In the genomic region with DNA sequence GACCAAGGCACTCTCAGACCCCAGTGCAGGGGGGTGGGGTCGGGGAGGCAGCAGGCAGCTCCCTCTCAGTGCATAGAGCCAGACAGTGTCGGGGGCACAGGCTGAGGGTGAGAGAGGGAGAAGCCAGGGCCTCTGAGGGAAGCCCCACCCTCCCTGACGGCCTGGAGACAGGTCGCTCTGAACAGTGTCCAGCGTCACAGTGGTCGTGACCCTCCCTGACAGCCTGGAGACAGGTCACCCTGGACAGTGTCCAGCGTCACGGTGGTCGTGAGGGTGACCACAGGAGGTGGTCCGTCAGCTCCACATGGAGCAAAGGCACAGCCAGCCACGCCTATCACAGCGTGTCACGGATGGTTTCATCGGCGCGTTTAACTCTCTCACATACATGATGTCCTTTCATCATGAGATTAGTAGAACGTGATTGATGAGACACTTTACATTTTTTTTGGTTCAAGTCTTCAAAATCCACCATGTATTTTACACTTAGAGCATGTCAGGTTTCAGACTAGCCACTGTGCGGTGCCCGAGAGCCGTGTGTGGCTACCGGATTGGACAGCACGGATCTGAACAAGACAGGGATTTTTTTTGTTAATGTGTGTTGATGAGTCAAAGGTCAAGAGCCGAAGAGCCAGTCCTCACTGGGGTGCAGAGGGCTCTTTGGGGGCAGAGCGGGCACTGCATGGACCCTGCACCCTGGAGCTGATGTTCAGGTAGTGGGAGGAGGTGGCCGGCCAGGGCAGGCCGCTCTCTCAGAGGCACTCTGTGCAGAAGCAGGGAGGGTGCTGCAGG, we compare ENCODE assay signal across 8 cellular contexts. TPM values are rescaled to one million over a fixed set of nuclear protein-coding genes. Genes with fewer than 3 reads are reported as not detected.
A peak's percentile ranks its signal among the peaks of the same experiment; 100 is the strongest.
DNase-seq lines count a peak whose midpoint lies in the region; ATAC-seq, FAIRE-seq and TF ChIP-seq lines count a peak whose summit lies in the region.

No MANE protein-coding gene starts in this region.

- ATAC-seq in GM18873 (IDR thresholded peaks at IDR 0.05; ENCODE audit: low FRiP score, unreplicated experiment), result no peak
- no peak for ATAC-seq in stimulated activated naive B cell treated with anti-CD40 and anti-IgM and Interleukin-4, amounts not matched to agents 10 μg/mL and 1 μg/mL and 100 μg/mL, for 72 hours (replicated peaks)

- peaks cover 68% of the 10 kb centered on the region for H3K4me1 Mint-ChIP-seq in CD14-positive monocyte
- H3K4me1 Mint-ChIP-seq in stimulated activated naive B cell treated with anti-CD40 and anti-IgM and Interleukin-4, amounts not matched to agents 10 μg/mL and 1 μg/mL and 100 μg/mL, for 72 hours, result peaks cover 10 to 11% of the 10 kb centered on the region in 2 donors
- no peaks in the 10 kb centered on the region for H3K4me1 Mint-ChIP-seq in T-helper 2 cell treated with Interferon-gamma antibody and Interleukin-4, amounts not matched to agents 5 μg/mL and 100 μg/mL, for 36 hours (ENCODE audit: low read depth)

- intact Hi-C loops in CD14-positive monocyte (cut with micrococcal nuclease), result no loop called here

- peak; percentile 41 for TF ChIP-seq CTCF in CD14-positive monocyte (IDR thresholded peaks at IDR 0.05)

- H3K36me3 Mint-ChIP-seq in CD14-positive monocyte, result no peaks in the 10 kb centered on the region
- no peaks in the 10 kb centered on the region for H3K36me3 Mint-ChIP-seq in stimulated activated naive B cell treated with anti-CD40 and anti-IgM and Interleukin-4, amounts not matched to agents 10 μg/mL and 1 μg/mL and 100 μg/mL, for 72 hours
- no peaks in the 10 kb centered on the region for H3K36me3 Mint-ChIP-seq in T-helper 2 cell treated with Interferon-gamma antibody and Interleukin-4, amounts not matched to agents 5 μg/mL and 100 μg/mL, for 36 hours (ENCODE audit: low read depth)

- H3K4me3 Mint-ChIP-seq in CD14-positive monocyte, result peak overlapping the region in 1 of 2 donors; percentile 37
- H3K4me3 Mint-ChIP-seq in stimulated activated naive B cell treated with anti-CD40 and anti-IgM and Interleukin-4, amounts not matched to agents 10 μg/mL and 1 μg/mL and 100 μg/mL, for 72 hours, result no peak overlapping the region
- H3K4me3 Mint-ChIP-seq in T-helper 2 cell treated with Interferon-gamma antibody and Interleukin-4, amounts not matched to agents 5 μg/mL and 100 μg/mL, for 36 hours, result no peak overlapping the region

- H3K9me3 Mint-ChIP-seq in CD14-positive monocyte, result no peaks in the 10 kb centered on the region
- no peaks in the 10 kb centered on the region for H3K9me3 Mint-ChIP-seq in stimulated activated naive B cell treated with anti-CD40 and anti-IgM and Interleukin-4, amounts not matched to agents 10 μg/mL and 1 μg/mL and 100 μg/mL, for 72 hours
- no peaks in the 10 kb centered on the region for H3K9me3 Mint-ChIP-seq in T-helper 2 cell treated with Interferon-gamma antibody and Interleukin-4, amounts not matched to agents 5 μg/mL and 100 μg/mL, for 36 hours

- DNase-seq in CD14-positive monocyte (ENCODE audit: low spot score), result peak; percentile 48
- peak; percentile 67 for DNase-seq in MV-4-11 (lab: John Stamatoyannopoulos, UW)
- DNase-seq in astrocyte of the hippocampus (ENCODE audit: low read depth, low spot score), result peak; percentile 76
- DNase-seq in substantia nigra (lab: John Stamatoyannopoulos, UW), result peak in 41 of 49 donors; percentile 11 to 75 (median 50)
- no peak for DNase-seq in stimulated activated naive B cell treated with anti-CD40 and anti-IgM and Interleukin-4, amounts not matched to agents 10 μg/mL and 1 μg/mL and 100 μg/mL, for 72 hours
- DNase-seq in T-helper 2 cell treated with Interferon-gamma antibody and Interleukin-4, amounts not matched to agents 5 μg/mL and 100 μg/mL, for 36 hours (ENCODE audit: low spot score), result no peak

- H3K27me3 Mint-ChIP-seq in CD14-positive monocyte (ENCODE audit: low read depth in 3 of 3), result peaks cover 0 to 6% (median 3%) of the 10 kb centered on the region in 3 donors
- H3K27me3 Mint-ChIP-seq in stimulated activated naive B cell treated with anti-CD40 and anti-IgM and Interleukin-4, amounts not matched to agents 10 μg/mL and 1 μg/mL and 100 μg/mL, for 72 hours, result peaks cover 5 to 8% of the 10 kb centered on the region in 2 donors
- H3K27me3 Mint-ChIP-seq in T-helper 2 cell treated with Interferon-gamma antibody and Interleukin-4, amounts not matched to agents 5 μg/mL and 100 μg/mL, for 36 hours (ENCODE audit: low read depth), result peaks cover 6% of the 10 kb centered on the region

- peak; percentile 61 for FAIRE-seq in islet of Langerhans (lab: Jason Lieb, UNC)

- H3K27ac ChIP-seq in substantia nigra (ENCODE audit: low read depth, low read length, poor library complexity, severe bottlenecking), result peak overlapping the region; percentile 59

- H3K27ac Mint-ChIP-seq in CD14-positive monocyte, result peak overlapping the region in 4 of 7 donors; percentile 12 to 76 (median 47)
- no peak overlapping the region for H3K27ac Mint-ChIP-seq in stimulated activated naive B cell treated with anti-CD40 and anti-IgM and Interleukin-4, amounts not matched to agents 10 μg/mL and 1 μg/mL and 100 μg/mL, for 72 hours
- no peak overlapping the region for H3K27ac Mint-ChIP-seq in T-helper 2 cell treated with Interferon-gamma antibody and Interleukin-4, amounts not matched to agents 5 μg/mL and 100 μg/mL, for 36 hours

RNA-seq across cellular contexts. Expression of a gene that starts 23.9 kb away (rescaled TPM):
- polyA plus RNA-seq in CD14-positive monocyte, result under 1 TPM in 1 of 2 donors, not detected in 1; 0.05 TPM

RNA-seq across cellular contexts. Expression of a gene that starts 39.1 kb away (rescaled TPM):
- polyA plus RNA-seq in CD14-positive monocyte, result 10 to 100 TPM; 34.5 to 39.3 TPM

RNA-seq across cellular contexts. Expression of a gene that starts 54.2 kb away (rescaled TPM):
- 1 to 10 TPM; 2.7 to 8.7 TPM for polyA plus RNA-seq in CD14-positive monocyte

RNA-seq across cellular contexts. Expression of a gene that starts 56.8 kb away (rescaled TPM):
- polyA plus RNA-seq in CD14-positive monocyte, result under 1 TPM in 1 of 2 donors, not detected in 1; 0.18 TPM

Comparison
In these comparisons a context has a peak if more than half of its experiments do, and no peak if none do; other contexts are left out.
1. DNase-seq: peak in CD14-positive monocyte (single experiment), MV-4-11 (single experiment), astrocyte of the hippocampus (single experiment) and substantia nigra (41 of 49); none in stimulated activated naive B cell treated with anti-CD40 and anti-IgM and Interleukin-4, amounts not matched to agents 10 μg/mL and 1 μg/mL and 100 μg/mL, for 72 hours (single experiment) and T-helper 2 cell treated with Interferon-gamma antibody and Interleukin-4, amounts not matched to agents 5 μg/mL and 100 μg/mL, for 36 hours (single experiment).
2. H3K27ac Mint-ChIP-seq: peak in CD14-positive monocyte (4 of 7); none in stimulated activated naive B cell treated with anti-CD40 and anti-IgM and Interleukin-4, amounts not matched to agents 10 μg/mL and 1 μg/mL and 100 μg/mL, for 72 hours (single experiment) and T-helper 2 cell treated with Interferon-gamma antibody and Interleukin-4, amounts not matched to agents 5 μg/mL and 100 μg/mL, for 36 hours (single experiment).